Comparison of ENCODE assay signal across 8 cellular contexts in the genomic region with DNA sequence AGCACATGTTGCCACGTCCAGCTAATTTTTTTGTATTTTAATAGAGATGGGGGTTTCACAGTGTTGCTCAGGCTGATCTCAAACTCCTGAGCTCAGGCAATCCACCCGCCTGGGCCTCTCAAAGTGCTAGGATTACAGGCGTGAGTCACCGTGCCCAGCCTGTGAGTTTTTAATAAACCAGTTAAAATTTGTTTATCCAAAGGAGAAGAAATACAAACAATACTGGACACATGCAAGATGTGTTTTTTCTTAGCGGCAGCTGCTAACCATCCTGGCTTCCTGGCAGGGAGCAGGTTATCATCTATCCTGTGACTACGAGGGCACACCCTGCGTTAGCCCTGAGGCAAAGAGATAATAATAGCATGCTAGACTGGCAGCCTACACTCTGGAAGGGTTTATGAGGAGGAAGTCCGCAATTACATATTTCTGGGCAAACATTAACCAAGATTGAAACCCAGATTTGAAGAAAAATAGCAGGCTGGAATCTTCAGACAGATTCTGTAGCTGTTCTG.
A peak's percentile ranks its signal among the peaks of the same experiment; 100 is the strongest.
DNase-seq lines count a peak whose midpoint lies in the region; ATAC-seq and TF ChIP-seq lines count a peak whose summit lies in the region.

No MANE protein-coding gene starts in this region.

- H3K4me2 ChIP-seq in parathyroid adenoma (ENCODE audit: low read length): no peak overlapping the region

- no peaks in the 10 kb centered on the region for H3K4me1 ChIP-seq in parathyroid adenoma

- H3K27ac ChIP-seq in parathyroid adenoma: peak overlapping the region; percentile 1

- no peak overlapping the region for H2AFZ ChIP-seq in parathyroid adenoma

- no peaks in the 10 kb centered on the region for H3K36me3 ChIP-seq in parathyroid adenoma (ENCODE audit: control insufficient read depth, insufficient read depth, low read length)

- no peak overlapping the region for H3K9ac ChIP-seq in parathyroid adenoma

- TF ChIP-seq CTCF in AG09319 (IDR thresholded peaks at IDR 0.05; ENCODE audit: low read depth, low read length): no peak
- TF ChIP-seq CTCF in parathyroid adenoma (IDR thresholded peaks at IDR 0.05): no peak

- H3K9me3 ChIP-seq in parathyroid adenoma (ENCODE audit: control insufficient read depth, low read length): no peaks in the 10 kb centered on the region

- no peak overlapping the region for H3K4me3 ChIP-seq in parathyroid adenoma (ENCODE audit: low read depth, low read length)

- ATAC-seq in GM21737 (IDR thresholded peaks at IDR 0.05; ENCODE audit: unreplicated experiment): peak; percentile 9

- no peaks in the 10 kb centered on the region for H3K27me3 ChIP-seq in parathyroid adenoma (ENCODE audit: control insufficient read depth, insufficient read depth, low read length)

- peak; percentile 95 for DNase-seq in AG09319 (ENCODE audit: extremely low read depth, low read depth)
- peak; percentile 74 to 92 for DNase-seq in NCI-H2081 (lab: John Stamatoyannopoulos, UW)
- peak; percentile 95 for DNase-seq in dedifferentiated amniotic fluid mesenchymal stem cell (ENCODE audit: extremely low spot score)
- no peak for DNase-seq in RKO (ENCODE audit: low spot score)
- DNase-seq in DMS114 treated with DMSO at 0.1 percent for 48 hours (lab: John Stamatoyannopoulos, UW; ENCODE audit: unreplicated experiment): no peak
- DNase-seq in activated naive CD4-positive, alpha-beta T cell treated with anti-CD3 and anti-CD28 coated beads, Interleukin-2, amount 50 U/mL, for 16 hours: no peak

- H3K79me2 ChIP-seq in parathyroid adenoma: no peaks in the 10 kb centered on the region

Comparison
In these comparisons a context has a peak if more than half of its experiments do, and no peak if none do; other contexts are left out.
1. DNase-seq: peak in AG09319 (single experiment), NCI-H2081 (2 of 2) and dedifferentiated amniotic fluid mesenchymal stem cell (single experiment); none in RKO (single experiment), DMS114 treated with DMSO at 0.1 percent for 48 hours (single experiment) and activated naive CD4-positive, alpha-beta T cell treated with anti-CD3 and anti-CD28 coated beads, Interleukin-2, amount 50 U/mL, for 16 hours (single experiment).